ENCODE assay signal across 18 cellular contexts in the genomic region with DNA sequence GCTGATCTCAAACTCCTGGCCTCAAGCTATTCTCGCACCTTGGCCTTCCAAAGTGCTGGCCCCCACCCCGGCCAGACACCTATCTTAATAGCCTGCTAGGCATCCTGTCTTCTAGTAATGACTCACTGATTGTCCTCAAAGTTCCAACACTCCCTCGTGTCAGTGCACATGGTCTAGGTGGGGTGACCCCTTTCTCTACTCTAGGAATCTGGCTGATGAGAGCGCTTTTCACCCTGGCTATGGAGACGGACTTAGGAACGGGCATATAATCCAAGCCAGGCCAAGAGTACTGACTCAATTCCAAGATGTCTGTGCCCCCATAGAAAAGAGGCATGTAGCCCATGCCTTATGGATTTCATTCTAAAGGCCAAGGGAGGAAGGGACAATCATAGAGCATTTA.
DNase-seq lines count a peak whose midpoint lies in the region; ATAC-seq and TF ChIP-seq lines count a peak whose summit lies in the region.
"Had no signal": no experiment of that assay in that cellular context is flagged by ENCODE, and none has a peak within 500 bp of the region (broad histone marks: within the 10 kb centered on the region; RNA-seq: fewer than 3 reads in every experiment).

No MANE protein-coding gene starts in this region.

- H3K27me3 ChIP-seq in esophagus muscularis mucosa (no peaks in the 10 kb centered on the region), uterus (no peaks in the 10 kb centered on the region)
- H3K27me3 ChIP-seq: BLaER1 treated with 17β-estradiol and CSF1 and Interleukin-3, amounts not matched to agents 10 nM and 100 nM had no signal

- H3K27ac Mint-ChIP-seq in activated CD4-positive, alpha-beta T cell treated with anti-CD3 and anti-CD28 coated beads, Interleukin-2, amount 10 ng/mL, durations not matched to agents 24 days and 14 days = no peak overlapping the region
- H3K27ac Mint-ChIP-seq: B cell; CD4-positive, alpha-beta T cell; CD8-positive, alpha-beta T cell had no signal

- peak overlapping the region; percentile 65 for H3K27ac ChIP-seq in VCaP
- H3K27ac ChIP-seq in esophagus muscularis mucosa (replicated peaks in 1 of 4) = no peak overlapping the region
- H3K27ac ChIP-seq in uterus = no peak overlapping the region
- H3K27ac ChIP-seq: 22Rv1; A549; BLaER1 treated with 17β-estradiol and CSF1 and Interleukin-3, amounts not matched to agents 10 nM and 100 nM; C4-2B had no signal

- intact Hi-C loops in activated CD4-positive, alpha-beta T cell treated with anti-CD3 and anti-CD28 coated beads, Interleukin-2, amount 10 ng/mL, durations not matched to agents 24 days and 14 days (cut with micrococcal nuclease) = no loop called here
- intact Hi-C loops in esophagus muscularis mucosa (cut with DNase I) = no loop called here
- intact Hi-C loops in uterus (cut with DNase I; ENCODE audit: low total_unique reads) = no loop called here

- no peaks in the 10 kb centered on the region for H3K9me3 Mint-ChIP-seq in activated CD4-positive, alpha-beta T cell treated with anti-CD3 and anti-CD28 coated beads, Interleukin-2, amount 10 ng/mL, durations not matched to agents 24 days and 14 days
- H3K9me3 Mint-ChIP-seq: CD4-positive, alpha-beta T cell; CD8-positive, alpha-beta T cell had no signal

- no peak overlapping the region for H3K4me3 Mint-ChIP-seq in activated CD4-positive, alpha-beta T cell treated with anti-CD3 and anti-CD28 coated beads, Interleukin-2, amount 10 ng/mL, durations not matched to agents 24 days and 14 days
- H3K4me3 Mint-ChIP-seq: B cell; CD4-positive, alpha-beta T cell; CD8-positive, alpha-beta T cell had no signal

- TF ChIP-seq POLR2A in esophagus muscularis mucosa (IDR thresholded peaks at IDR 0.05; ENCODE audit: low read depth) (no peak), uterus (IDR thresholded peaks at IDR 0.05) (no peak)

- H3K36me3 ChIP-seq in esophagus muscularis mucosa = no peaks in the 10 kb centered on the region
- no peaks in the 10 kb centered on the region for H3K36me3 ChIP-seq in uterus
- H3K36me3 ChIP-seq: BLaER1 treated with 17β-estradiol and CSF1 and Interleukin-3, amounts not matched to agents 10 nM and 100 nM had no signal

- peaks cover 7% of the 10 kb centered on the region for H3K4me1 Mint-ChIP-seq in activated CD4-positive, alpha-beta T cell treated with anti-CD3 and anti-CD28 coated beads, Interleukin-2, amount 10 ng/mL, durations not matched to agents 24 days and 14 days
- H3K4me1 Mint-ChIP-seq: B cell had no signal

- peaks cover 10% of the 10 kb centered on the region for H3K27me3 Mint-ChIP-seq in activated CD4-positive, alpha-beta T cell treated with anti-CD3 and anti-CD28 coated beads, Interleukin-2, amount 10 ng/mL, durations not matched to agents 24 days and 14 days

- H3K4me1 ChIP-seq in esophagus muscularis mucosa = no peaks in the 10 kb centered on the region
- no peaks in the 10 kb centered on the region for H3K4me1 ChIP-seq in uterus
- H3K4me1 ChIP-seq: A549, Caco-2 had no signal

- ATAC-seq in HG03469 (IDR thresholded peaks at IDR 0.05; ENCODE audit: unreplicated experiment) = no peak
- ATAC-seq: A549; CD8-positive, alpha-beta T cell had no signal

- no peak for TF ChIP-seq EP300 in esophagus muscularis mucosa (IDR thresholded peaks at IDR 0.05)

- H3K4me3 ChIP-seq in esophagus muscularis mucosa = no peak overlapping the region
- no peak overlapping the region for H3K4me3 ChIP-seq in uterus
- H3K4me3 ChIP-seq: A549; BLaER1 treated with 17β-estradiol and CSF1 and Interleukin-3, amounts not matched to agents 10 nM and 100 nM had no signal

- DNase-seq in activated CD4-positive, alpha-beta T cell treated with anti-CD3 and anti-CD28 coated beads, Interleukin-2, amount 10 ng/mL, durations not matched to agents 24 days and 14 days = peak; percentile 39
- no peak for DNase-seq in activated CD4-positive, alpha-beta T cell treated with anti-CD3 and anti-CD28 coated beads for 4 hours
- DNase-seq in esophagus muscularis mucosa (ENCODE audit: extremely low spot score) (peak; percentile 53), uterus (no peak)
- DNase-seq: AML-193; Caco-2; Calu3; CD4-positive, alpha-beta T cell; CD8-positive, alpha-beta T cell; DMS79 treated with DMSO at 0.1 percent for 48 hours; GF-D8 had no signal

- peaks cover 1% of the 10 kb centered on the region for H3K36me3 Mint-ChIP-seq in activated CD4-positive, alpha-beta T cell treated with anti-CD3 and anti-CD28 coated beads, Interleukin-2, amount 10 ng/mL, durations not matched to agents 24 days and 14 days (ENCODE audit: low read depth)
- H3K36me3 Mint-ChIP-seq: CD8-positive, alpha-beta T cell had no signal

- H3K9me3 ChIP-seq in esophagus muscularis mucosa (no peaks in the 10 kb centered on the region), uterus (no peaks in the 10 kb centered on the region)
- H3K9me3 ChIP-seq: Caco-2 had no signal

- 86% methylated on average over 6 of the region's 6 CpGs for WGBS in esophagus muscularis mucosa

- TF ChIP-seq CTCF in VCaP (conservative IDR thresholded peaks at IDR 0.05) (no peak), esophagus muscularis mucosa (IDR thresholded peaks at IDR 0.05) (no peak), uterus (IDR thresholded peaks at IDR 0.05) (no peak)

Comparison
In these comparisons a context has a peak if more than half of its experiments do, and no peak if none do; other contexts are left out.
1. DNase-seq: peak in activated CD4-positive, alpha-beta T cell treated with anti-CD3 and anti-CD28 coated beads, Interleukin-2, amount 10 ng/mL, durations not matched to agents 24 days and 14 days (single experiment) and esophagus muscularis mucosa (single experiment); none in activated CD4-positive, alpha-beta T cell treated with anti-CD3 and anti-CD28 coated beads for 4 hours (0 of 2) and uterus (0 of 2).